11 cellular contexts compared by ENCODE assay signal in genomic region chr17:35743911-35744328, GRCh38. TPM values are rescaled to one million over a fixed set of nuclear protein-coding genes. Genes with fewer than 3 reads are reported as not detected.
DNase-seq lines count a peak whose midpoint lies in the region; ATAC-seq and TF ChIP-seq lines count a peak whose summit lies in the region.
"Had no signal": no experiment of that assay in that cellular context is flagged by ENCODE, and none has a peak within 500 bp of the region (broad histone marks: within the 10 kb centered on the region; RNA-seq: fewer than 3 reads in every experiment).

No MANE protein-coding gene starts in this region.

- CTCF ChIA-PET in naive thymus-derived CD4-positive, alpha-beta T cell (lab: Charles Lee), result interaction anchor here (0.9 to 7.3 kb wide), 2 partner anchors 16 to 130 kb away, joined by 3 to 93 read pairs; no protein-coding TSS in a partner anchor

- no peaks in the 10 kb centered on the region for H3K36me3 Mint-ChIP-seq in naive thymus-derived CD4-positive, alpha-beta T cell
- H3K36me3 Mint-ChIP-seq: activated naive CD8-positive, alpha-beta T cell treated with anti-CD3 and anti-CD28 coated beads, Interleukin-2, amount 10 ng/mL, durations not matched to agents 7 days and 5 days had no signal

- DNase-seq in DMS53 (lab: John Stamatoyannopoulos, UW) (peak; percentile 11), DMS53 treated with DMSO at 0.1 percent for 48 hours (lab: John Stamatoyannopoulos, UW; ENCODE audit: unreplicated experiment) (no peak), NCI-H226 (peak; percentile 15), T47D (ENCODE audit: low read depth in 1 of 2, low spot score in 1 of 2) (peak; percentile 79 to 92), osteoblast (ENCODE audit: insufficient read length, low spot score, missing footprints) (peak; percentile 97)
- no peak for DNase-seq in naive thymus-derived CD4-positive, alpha-beta T cell
- DNase-seq: activated naive CD8-positive, alpha-beta T cell treated with anti-CD3 and anti-CD28 coated beads, Interleukin-2, amount 10 ng/mL, durations not matched to agents 7 days and 5 days; Right ventricle myocardium superior; transverse colon had no signal

- no peak overlapping the region for H3K4me3 Mint-ChIP-seq in naive thymus-derived CD4-positive, alpha-beta T cell
- H3K4me3 Mint-ChIP-seq: activated naive CD8-positive, alpha-beta T cell treated with anti-CD3 and anti-CD28 coated beads, Interleukin-2, amount 10 ng/mL, durations not matched to agents 7 days and 5 days had no signal

- H3K4me3 ChIP-seq in osteoblast (ENCODE audit: insufficient read depth, low read length), result no peak overlapping the region
- no peak overlapping the region for H3K4me3 ChIP-seq in naive thymus-derived CD4-positive, alpha-beta T cell (ENCODE audit: low read length)
- H3K4me3 ChIP-seq: transverse colon had no signal

- H3K4me2 ChIP-seq in osteoblast (ENCODE audit: insufficient read depth, low read length), result no peak overlapping the region

- ATAC-seq in HG02678 (IDR thresholded peaks at IDR 0.05; ENCODE audit: unreplicated experiment) (no peak), GM21360 (IDR thresholded peaks at IDR 0.05; ENCODE audit: unreplicated experiment) (no peak)
- ATAC-seq in naive thymus-derived CD4-positive, alpha-beta T cell, result no peak

- POLR2A ChIA-PET in naive thymus-derived CD4-positive, alpha-beta T cell (lab: Charles Lee), result interaction anchor here (0.6 to 1.0 kb wide), 2 partner anchors 65 to 602 kb away, joined by 3 read pairs; partner anchors contain the start of genes NLE1 and TAF15

- intact Hi-C loops in naive thymus-derived CD4-positive, alpha-beta T cell (cut with micrococcal nuclease), result loop anchor here (10.0 kb wide), 2 partner anchors 199 to 599 kb away; partner anchors contain the start of genes NLE1 (in 1 of the 2) and UNC45B (in 1 of the 2)

- no peak overlapping the region for H3K27ac Mint-ChIP-seq in naive thymus-derived CD4-positive, alpha-beta T cell
- H3K27ac Mint-ChIP-seq: activated naive CD8-positive, alpha-beta T cell treated with anti-CD3 and anti-CD28 coated beads, Interleukin-2, amount 10 ng/mL, durations not matched to agents 7 days and 5 days had no signal

- H3K36me3 ChIP-seq in osteoblast (ENCODE audit: insufficient read depth, low read length), result no peaks in the 10 kb centered on the region
- H3K36me3 ChIP-seq in naive thymus-derived CD4-positive, alpha-beta T cell (ENCODE audit: control insufficient read depth in 2 of 3, insufficient read depth in 3 of 3, low read length in 3 of 3), result no peaks in the 10 kb centered on the region
- H3K36me3 ChIP-seq: transverse colon had no signal

- peaks cover 4 to 16% (median 11%) of the 10 kb centered on the region in 7 donors for H3K4me1 Mint-ChIP-seq in naive thymus-derived CD4-positive, alpha-beta T cell

- H2AFZ ChIP-seq in osteoblast (ENCODE audit: low read length), result no peak overlapping the region

- H3K27me3 Mint-ChIP-seq in naive thymus-derived CD4-positive, alpha-beta T cell, result peaks cover 28 to 42% (median 34%) of the 10 kb centered on the region in 5 donors

- no peaks in the 10 kb centered on the region for H3K9me3 ChIP-seq in osteoblast (ENCODE audit: low read depth, low read length)
- H3K9me3 ChIP-seq in naive thymus-derived CD4-positive, alpha-beta T cell (ENCODE audit: control insufficient read depth in 2 of 3, low read length in 3 of 3), result no peaks in the 10 kb centered on the region
- H3K9me3 ChIP-seq: transverse colon had no signal

- no peaks in the 10 kb centered on the region for H3K79me2 ChIP-seq in osteoblast (ENCODE audit: insufficient read depth, low read length)

- H3K27ac ChIP-seq in osteoblast (ENCODE audit: low read depth, low read length), result no peak overlapping the region
- no peak overlapping the region for H3K27ac ChIP-seq in naive thymus-derived CD4-positive, alpha-beta T cell (ENCODE audit: low read depth, low read length)
- H3K27ac ChIP-seq: transverse colon had no signal

- in situ Hi-C loops in T47D (cut with HindIII; ENCODE audit: low pct_unique_long_range_greater_than_20kb, low sequenced_read_pairs), result loop anchor here (25.0 kb wide), 1 partner anchor 132 kb away; no protein-coding TSS in a partner anchor

- H3K4me1 ChIP-seq in osteoblast (ENCODE audit: insufficient read depth, low read length), result no peaks in the 10 kb centered on the region
- H3K4me1 ChIP-seq in naive thymus-derived CD4-positive, alpha-beta T cell (ENCODE audit: control insufficient read depth in 2 of 2, insufficient read depth in 2 of 2, low read length in 2 of 2), result no peaks in the 10 kb centered on the region

- peaks cover 0 to 1% (median 0%) of the 10 kb centered on the region in 11 donors for H3K9me3 Mint-ChIP-seq in naive thymus-derived CD4-positive, alpha-beta T cell
- H3K9me3 Mint-ChIP-seq: activated naive CD8-positive, alpha-beta T cell treated with anti-CD3 and anti-CD28 coated beads, Interleukin-2, amount 10 ng/mL, durations not matched to agents 7 days and 5 days had no signal

- no peaks in the 10 kb centered on the region for H4K20me1 ChIP-seq in osteoblast (ENCODE audit: insufficient read depth, low read length)

- peaks cover 53% of the 10 kb centered on the region for H3K27me3 ChIP-seq in osteoblast (ENCODE audit: insufficient read depth, low read length)
- peaks cover 0 to 17% of the 10 kb centered on the region in 2 donors for H3K27me3 ChIP-seq in naive thymus-derived CD4-positive, alpha-beta T cell (ENCODE audit: control insufficient read depth in 2 of 2, insufficient read depth in 2 of 2, low read length in 2 of 2)

- no peak for TF ChIP-seq CTCF in osteoblast (IDR thresholded peaks at IDR 0.05; ENCODE audit: extremely low read depth, low read depth, low read length)

RNA-seq across cellular contexts. Expression of gene GAS2L2, which starts 9.1 kb away (rescaled TPM):
- not detected in 2 replicates for total RNA-seq in osteoblast
- under 1 TPM in 4 of 5 experiments, not detected in 1; 0.16 to 0.49 (median 0.24) TPM for total RNA-seq in naive thymus-derived CD4-positive, alpha-beta T cell
- polyA plus RNA-seq in naive thymus-derived CD4-positive, alpha-beta T cell, result not detected
- total RNA-seq: transverse colon had no signal

RNA-seq across cellular contexts. Expression of gene RASL10B, which starts 12.5 kb away (rescaled TPM):
- total RNA-seq in osteoblast, result 2.7 and 4.0 TPM in 2 replicates
- under 1 TPM; 0.34 to 0.76 (median 0.60) TPM for total RNA-seq in naive thymus-derived CD4-positive, alpha-beta T cell
- under 1 TPM; 0.14 to 0.37 TPM for polyA plus RNA-seq in naive thymus-derived CD4-positive, alpha-beta T cell

RNA-seq across cellular contexts. Expression of gene C17orf50, which starts 16.8 kb away (rescaled TPM):
- not detected in 2 replicates for total RNA-seq in osteoblast
- total RNA-seq in naive thymus-derived CD4-positive, alpha-beta T cell, result not detected
- polyA plus RNA-seq in naive thymus-derived CD4-positive, alpha-beta T cell, result under 1 TPM in 1 of 2 donors, not detected in 1; 0.27 TPM
- total RNA-seq: activated naive CD8-positive, alpha-beta T cell treated with anti-CD3 and anti-CD28 coated beads, Interleukin-2, amount 10 ng/mL, durations not matched to agents 7 days and 5 days; Right ventricle myocardium superior; transverse colon had no signal

RNA-seq across cellular contexts. Expression of gene MMP28, which starts 51.5 kb away (rescaled TPM):
- total RNA-seq in osteoblast, result 1.2 and 1.8 TPM in 2 replicates
- 10 to 100 TPM in 3 of 5 experiments, 1 to 10 TPM in 1, not detected in 1; 2.9 to 15.1 (median 14.0) TPM for total RNA-seq in naive thymus-derived CD4-positive, alpha-beta T cell
- polyA plus RNA-seq in naive thymus-derived CD4-positive, alpha-beta T cell, result 10 to 100 TPM; 19.7 to 33.1 TPM

Comparison
In these comparisons a context has a peak if more than half of its experiments do, and no peak if none do; other contexts are left out.
1. DNase-seq: peak in DMS53 (single experiment), NCI-H226 (single experiment), T47D (2 of 2) and osteoblast (single experiment); none in DMS53 treated with DMSO at 0.1 percent for 48 hours (single experiment) and naive thymus-derived CD4-positive, alpha-beta T cell (0 of 9).